ENCODE assay signal across 28 cellular contexts in genomic region chr3:133633439-133633838, GRCh38.
"Had no signal": no experiment of that assay in that cellular context is flagged by ENCODE, and none has a peak within 500 bp of the region (broad histone marks: within the 10 kb centered on the region; RNA-seq: fewer than 3 reads in every experiment).

No MANE protein-coding gene starts in this region.

- ATAC-seq: foreskin keratinocyte; gastroesophageal sphincter; heart left ventricle; naive thymus-derived CD4-positive, alpha-beta T cell; psoas muscle; right cardiac atrium; stimulated activated naive CD8-positive, alpha-beta T cell treated with anti-CD3 and anti-CD28 coated beads, Interleukin-15, amount 100 ng/mL, for 72 hours had no signal

- H3K27me3 Mint-ChIP-seq: dendritic cell treated with granulocyte-macrophage colony-stimulating factor and Interleukin-4, amounts not matched to agents 40 ng/mL and 50 ng/mL, for 4 days; naive thymus-derived CD4-positive, alpha-beta T cell; stimulated activated naive CD8-positive, alpha-beta T cell treated with anti-CD3 and anti-CD28 coated beads, Interleukin-15, amount 100 ng/mL, for 72 hours had no signal

- H3K9me3 ChIP-seq: colonic mucosa, esophagus muscularis mucosa, gastroesophageal sphincter, heart left ventricle, psoas muscle, suprapubic skin, thyroid gland, vagina had no signal

- DNase-seq: colonic mucosa; effector CD8-positive, alpha-beta T cell; endodermal cell; foreskin keratinocyte; heart left ventricle; hippocampal formation; kidney glomerular epithelial cell; mesenchymal stem cell; naive thymus-derived CD4-positive, alpha-beta T cell; nephron progenitor cell; nucleus accumbens; psoas muscle; right cardiac atrium; stimulated activated CD4-positive, alpha-beta T cell treated with anti-CD3 and anti-CD28 coated beads, Interleukin-15, amount 100 ng/mL, for 24 hours; stimulated activated CD4-positive, alpha-beta T cell treated with anti-CD3 and anti-CD28 coated beads, Interleukin-2, amount 100 ng/mL, for 48 hours; stimulated activated naive CD4-positive, alpha-beta T cell; stimulated activated naive CD8-positive, alpha-beta T cell treated with anti-CD3 and anti-CD28 coated beads, Interleukin-15, amount 100 ng/mL, for 72 hours; thyroid gland; trophoblast cell had no signal

- H3K27me3 ChIP-seq: colonic mucosa, esophagus muscularis mucosa, foreskin keratinocyte, gastroesophageal sphincter, heart left ventricle, suprapubic skin, thyroid gland, vagina had no signal

- H3K27ac ChIP-seq: colonic mucosa, esophagus muscularis mucosa, foreskin keratinocyte, gastroesophageal sphincter, heart left ventricle, psoas muscle, skin epidermis, suprapubic skin, thyroid gland, vagina had no signal

- H3K9me3 Mint-ChIP-seq: dendritic cell treated with granulocyte-macrophage colony-stimulating factor and Interleukin-4, amounts not matched to agents 40 ng/mL and 50 ng/mL, for 4 days; endodermal cell; mesothelial cell of epicardium; naive thymus-derived CD4-positive, alpha-beta T cell; nephron progenitor cell; stimulated activated naive CD8-positive, alpha-beta T cell treated with anti-CD3 and anti-CD28 coated beads, Interleukin-15, amount 100 ng/mL, for 72 hours had no signal

- H3K4me3 ChIP-seq: colonic mucosa, esophagus muscularis mucosa, gastroesophageal sphincter, heart left ventricle, psoas muscle, skin epidermis, suprapubic skin, thyroid gland, vagina had no signal

- H3K4me1 ChIP-seq: colonic mucosa, foreskin keratinocyte, gastroesophageal sphincter, psoas muscle, suprapubic skin, thyroid gland, vagina had no signal

- H3K27ac Mint-ChIP-seq: dendritic cell treated with granulocyte-macrophage colony-stimulating factor and Interleukin-4, amounts not matched to agents 40 ng/mL and 50 ng/mL, for 4 days; endodermal cell; mesothelial cell of epicardium had no signal

- FAIRE-seq: endothelial cell of umbilical vein, islet of Langerhans had no signal

- H3K4me3 Mint-ChIP-seq: dendritic cell treated with granulocyte-macrophage colony-stimulating factor and Interleukin-4, amounts not matched to agents 40 ng/mL and 50 ng/mL, for 4 days; endodermal cell; mesothelial cell of epicardium; naive thymus-derived CD4-positive, alpha-beta T cell; nephron progenitor cell; stimulated activated naive CD8-positive, alpha-beta T cell treated with anti-CD3 and anti-CD28 coated beads, Interleukin-15, amount 100 ng/mL, for 72 hours had no signal

- H3K4me1 Mint-ChIP-seq: endodermal cell; mesothelial cell of epicardium; nephron progenitor cell; stimulated activated naive CD8-positive, alpha-beta T cell treated with anti-CD3 and anti-CD28 coated beads, Interleukin-15, amount 100 ng/mL, for 72 hours had no signal
